Comparison of ENCODE assay signal across 1 cellular context in genomic region chr4:56434599-56435000, GRCh38.
TF ChIP-seq lines count a peak whose summit lies in the region.

No MANE protein-coding gene starts in this region.

TF ChIP-seq in HCT116, 20 proteins besides CTCF, POLR2A, EP300 and RAD21 (continued from another document):
- TF ChIP-seq FOSL1 (IDR thresholded peaks at IDR 0.05; ENCODE audit: low read depth) (no peak), MAX (IDR thresholded peaks at IDR 0.05) (no peak), EGR1 (IDR thresholded peaks at IDR 0.05; ENCODE audit: low read depth) (no peak)
